Comparison of ENCODE assay signal across 8 cellular contexts in genomic region chr14:88791629-88792571, GRCh38. TPM values are rescaled to one million over a fixed set of nuclear protein-coding genes. Genes with fewer than 3 reads are reported as not detected.
DNase-seq lines count a peak whose midpoint lies in the region; ATAC-seq and TF ChIP-seq lines count a peak whose summit lies in the region.

No MANE protein-coding gene starts in this region.

- H3K27me3 Mint-ChIP-seq in dendritic cell treated with granulocyte-macrophage colony-stimulating factor and Interleukin-4, amounts not matched to agents 40 ng/mL and 50 ng/mL, for 4 days, result peaks cover 46% of the 10 kb centered on the region
- H3K27me3 Mint-ChIP-seq in stimulated activated naive B cell treated with anti-CD40 and anti-IgM and Interleukin-4, amounts not matched to agents 10 μg/mL and 1 μg/mL and 100 μg/mL, for 72 hours, result peaks cover 0 to 4% of the 10 kb centered on the region in 2 donors

- no peak overlapping the region for H3K9ac ChIP-seq in SK-N-MC (ENCODE audit: insufficient read length)

- peak; percentile 20 for DNase-seq in EL
- DNase-seq in SK-N-MC (ENCODE audit: low read depth, low spot score), result no peak
- DNase-seq in lung (ENCODE audit: low spot score), result peak; percentile 29
- DNase-seq in stimulated activated naive B cell treated with anti-CD40 and anti-IgM and Interleukin-4, amounts not matched to agents 10 μg/mL and 1 μg/mL and 100 μg/mL, for 72 hours, result peak; percentile 2
- no peak for DNase-seq in HT-29 (ENCODE audit: low spot score)

- H3K27ac ChIP-seq in SK-N-MC (no peak overlapping the region), lung (ENCODE audit: low read depth in 1 of 2, low read length in 1 of 2) (peak overlapping the region in 1 of 2 donors; percentile 84)

- H3K9me3 ChIP-seq in SK-N-MC (ENCODE audit: low read depth, low read length) (no peaks in the 10 kb centered on the region), lung (ENCODE audit: control insufficient read depth in 2 of 2, insufficient read depth in 1 of 2, low read length in 1 of 2) (no peaks in the 10 kb centered on the region)

- no peak for TF ChIP-seq CTCF in lung (IDR thresholded peaks at IDR 0.05; ENCODE audit: control extremely low read depth, extremely low read depth)

- H3K4me3 Mint-ChIP-seq in dendritic cell treated with granulocyte-macrophage colony-stimulating factor and Interleukin-4, amounts not matched to agents 40 ng/mL and 50 ng/mL, for 4 days, result peak overlapping the region; percentile 67
- H3K4me3 Mint-ChIP-seq in stimulated activated naive B cell treated with anti-CD40 and anti-IgM and Interleukin-4, amounts not matched to agents 10 μg/mL and 1 μg/mL and 100 μg/mL, for 72 hours, result peak overlapping the region; percentile 88 to 90

- no peaks in the 10 kb centered on the region for H3K36me3 Mint-ChIP-seq in dendritic cell treated with granulocyte-macrophage colony-stimulating factor and Interleukin-4, amounts not matched to agents 40 ng/mL and 50 ng/mL, for 4 days (ENCODE audit: low read depth)
- peaks cover 2% of the 10 kb centered on the region in 2 donors for H3K36me3 Mint-ChIP-seq in stimulated activated naive B cell treated with anti-CD40 and anti-IgM and Interleukin-4, amounts not matched to agents 10 μg/mL and 1 μg/mL and 100 μg/mL, for 72 hours

- H3K27me3 ChIP-seq in lung (ENCODE audit: control insufficient read depth, insufficient read depth), result no peaks in the 10 kb centered on the region

- peak; percentile 7 for ATAC-seq in HG02970 (IDR thresholded peaks at IDR 0.05; ENCODE audit: low FRiP score, unreplicated experiment)
- no peak for ATAC-seq in lung (ENCODE audit: insufficient read depth, low FRiP score)
- peak in 1 of 2 donors; percentile 21 for ATAC-seq in stimulated activated naive B cell treated with anti-CD40 and anti-IgM and Interleukin-4, amounts not matched to agents 10 μg/mL and 1 μg/mL and 100 μg/mL, for 72 hours (replicated peaks)
- ATAC-seq in GM21576 (IDR thresholded peaks at IDR 0.05; ENCODE audit: unreplicated experiment), result no peak

- 2% methylated on average over 56 to 71 of the region's 71 CpGs for WGBS in lung, 2 donors

- intact Hi-C loops in dendritic cell treated with granulocyte-macrophage colony-stimulating factor and Interleukin-4, amounts not matched to agents 40 ng/mL and 50 ng/mL, for 4 days (cut with micrococcal nuclease), result loop anchor here (5.0 to 10.0 kb wide), 2 partner anchors 35 to 127 kb away; no protein-coding TSS in a partner anchor

- H3K4me1 ChIP-seq in lung (ENCODE audit: control insufficient read depth in 2 of 2, insufficient read depth in 2 of 2, low read length in 2 of 2), result peaks cover 2 to 4% of the 10 kb centered on the region in 2 donors

- H3K9me3 Mint-ChIP-seq in dendritic cell treated with granulocyte-macrophage colony-stimulating factor and Interleukin-4, amounts not matched to agents 40 ng/mL and 50 ng/mL, for 4 days, result peaks cover 1% of the 10 kb centered on the region
- peaks cover 2% of the 10 kb centered on the region in 2 donors for H3K9me3 Mint-ChIP-seq in stimulated activated naive B cell treated with anti-CD40 and anti-IgM and Interleukin-4, amounts not matched to agents 10 μg/mL and 1 μg/mL and 100 μg/mL, for 72 hours

- H3K4me3 ChIP-seq in SK-N-MC (peak overlapping the region; percentile 81), lung (peak overlapping the region; percentile 66)

- peaks cover 6% of the 10 kb centered on the region for H3K4me1 Mint-ChIP-seq in dendritic cell treated with granulocyte-macrophage colony-stimulating factor and Interleukin-4, amounts not matched to agents 40 ng/mL and 50 ng/mL, for 4 days (ENCODE audit: low read depth)
- peaks cover 11 to 21% of the 10 kb centered on the region in 2 donors for H3K4me1 Mint-ChIP-seq in stimulated activated naive B cell treated with anti-CD40 and anti-IgM and Interleukin-4, amounts not matched to agents 10 μg/mL and 1 μg/mL and 100 μg/mL, for 72 hours

- H3K36me3 ChIP-seq in SK-N-MC (ENCODE audit: insufficient read depth, low read length) (no peaks in the 10 kb centered on the region), lung (ENCODE audit: control insufficient read depth in 2 of 2, insufficient read depth in 2 of 2, low read length in 2 of 2) (no peaks in the 10 kb centered on the region)

- H3K27ac Mint-ChIP-seq in dendritic cell treated with granulocyte-macrophage colony-stimulating factor and Interleukin-4, amounts not matched to agents 40 ng/mL and 50 ng/mL, for 4 days, result no peak overlapping the region
- H3K27ac Mint-ChIP-seq in stimulated activated naive B cell treated with anti-CD40 and anti-IgM and Interleukin-4, amounts not matched to agents 10 μg/mL and 1 μg/mL and 100 μg/mL, for 72 hours, result peak overlapping the region; percentile 85

RNA-seq across cellular contexts. Expression of gene EML5, which starts 0.9 kb away (rescaled TPM):
- total RNA-seq in lung, result 10 to 100 TPM in 1 of 2 donors, 1 to 10 TPM in 1; 2.1 to 10.2 TPM
- polyA plus RNA-seq in lung, result under 1 TPM; 0.31 to 0.43 TPM
- under 0.01 and 0.63 TPM in 2 replicates for total RNA-seq in HT-29 (2014; rRNA removed; shearing (Covaris generic))

RNA-seq across cellular contexts. Expression of gene TTC8, which starts 32.6 kb away (rescaled TPM):
- 10 to 100 TPM; 20.9 to 29.8 TPM for total RNA-seq in lung
- polyA plus RNA-seq in lung, result 10 to 100 TPM in 1 of 2 donors, 1 to 10 TPM in 1; 9.6 to 11.1 TPM
- 7.7 and 7.8 TPM in 2 replicates for total RNA-seq in HT-29 (2014; rRNA removed; shearing (Covaris generic))

Comparison
In these comparisons a context has a peak if more than half of its experiments do, and no peak if none do; other contexts are left out.
1. DNase-seq: peak in EL (single experiment), lung (single experiment) and stimulated activated naive B cell treated with anti-CD40 and anti-IgM and Interleukin-4, amounts not matched to agents 10 μg/mL and 1 μg/mL and 100 μg/mL, for 72 hours (single experiment); none in SK-N-MC (single experiment) and HT-29 (single experiment).